ENCODE assay signal across 26 cellular contexts in genomic region chr16:66001432-66001831, GRCh38.
A peak's percentile ranks its signal among the peaks of the same experiment; 100 is the strongest.
DNase-seq lines count a peak whose midpoint lies in the region; ATAC-seq, FAIRE-seq and TF ChIP-seq lines count a peak whose summit lies in the region.
"Had no signal": no experiment of that assay in that cellular context is flagged by ENCODE, and none has a peak within 500 bp of the region (broad histone marks: within the 10 kb centered on the region; RNA-seq: fewer than 3 reads in every experiment).

No MANE protein-coding gene starts in this region.

- peak overlapping the region; percentile 15; the same call in 1 of the 3 replicates for H2BK15ac ChIP-seq in IMR-90 (ENCODE audit: low read depth, low read length)

- 0 out of 2 replicates have a peak overlapping the region, but pooled peaks have one; percentile 54 for H2AK5ac ChIP-seq in IMR-90 (ENCODE audit: low read depth, low read length)

- no peaks in the 10 kb centered on the region for H3K79me1 ChIP-seq in IMR-90 (ENCODE audit: low read depth in 1 of 2, low read length in 2 of 2)

- H3K27ac Mint-ChIP-seq in MCF 10A (ENCODE audit: low read depth, unreplicated experiment): no peak overlapping the region
- H3K27ac Mint-ChIP-seq: CD4-positive, alpha-beta T cell; CD8-positive, alpha-beta memory T cell had no signal

- no peaks in the 10 kb centered on the region for H3K36me3 ChIP-seq in IMR-90 (ENCODE audit: control insufficient read depth, insufficient read depth, low read length)
- H3K36me3 ChIP-seq in bronchial epithelial cell (ENCODE audit: control insufficient read depth, insufficient read depth, low read length): no peaks in the 10 kb centered on the region
- H3K36me3 ChIP-seq: BE2C; BLaER1 treated with 17β-estradiol and CSF1 and Interleukin-3, amounts not matched to agents 10 nM and 100 nM had no signal

- no peaks in the 10 kb centered on the region for H3K9me3 ChIP-seq in IMR-90 (ENCODE audit: control insufficient read depth, insufficient read depth, low read length)
- H3K9me3 ChIP-seq: A549, BE2C had no signal

- peak overlapping the region; percentile 71 for H2AFZ ChIP-seq in IMR-90 (replicated peaks; ENCODE audit: low read length, poor library complexity)
- H2AFZ ChIP-seq: GM23248 had no signal

- CTCF ChIA-PET in IMR-90 (lab: Yijun Ruan, JAX) (interaction anchor here (1.1 kb wide), 1 partner anchor 20 kb away, joined by 3 read pairs; no protein-coding TSS in a partner anchor), MCF 10A (lab: Yijun Ruan, JAX) (interaction anchor here (0.6 kb wide), 1 partner anchor 521 kb away, joined by 3 read pairs; no protein-coding TSS in a partner anchor)

- H3K4me1 Mint-ChIP-seq in MCF 10A (ENCODE audit: insufficient read depth, unreplicated experiment): no peaks in the 10 kb centered on the region
- H3K4me1 Mint-ChIP-seq: CD14-positive monocyte; CD8-positive, alpha-beta memory T cell had no signal

- POLR2A ChIA-PET in IMR-90 (lab: Charles Lee; ENCODE audit: unreplicated experiment) (no interaction called here), MCF 10A (lab: Yijun Ruan, JAX) (interaction anchor here (0.5 kb wide), 1 partner anchor 751 kb away, joined by 3 read pairs; no protein-coding TSS in a partner anchor)

- H2BK5ac ChIP-seq in IMR-90 (ENCODE audit: low read depth, low read length, poor library complexity, severe bottlenecking): no peak overlapping the region

- TF ChIP-seq CTCF in IMR-90 (conservative IDR thresholded peaks at IDR 0.05; ENCODE audit: low read depth, low read length): no peak
- TF ChIP-seq CTCF in bronchial epithelial cell (IDR thresholded peaks at IDR 0.05; ENCODE audit: insufficient read depth, low read length, severe bottlenecking): no peak
- TF ChIP-seq CTCF in MCF 10A (IDR thresholded peaks at IDR 0.05; ENCODE audit: unreplicated experiment): no peak

- no peaks in the 10 kb centered on the region for H3K27me3 Mint-ChIP-seq in MCF 10A (ENCODE audit: insufficient read depth, unreplicated experiment)

- intact Hi-C loops in IMR-90 (cut with micrococcal nuclease) (no loop called here), MCF 10A (cut with micrococcal nuclease) (no loop called here)

- H2BK20ac ChIP-seq in IMR-90 (ENCODE audit: low read depth, low read length): 0 out of 2 replicates have a peak overlapping the region, but pooled peaks have one; percentile 1

- H3K9me1 ChIP-seq in IMR-90 (ENCODE audit: insufficient read depth, low read length): peaks cover 18% of the 10 kb centered on the region

- no peak overlapping the region for H3K4me3 Mint-ChIP-seq in MCF 10A (ENCODE audit: unreplicated experiment)
- H3K4me3 Mint-ChIP-seq: CD14-positive monocyte; CD4-positive, alpha-beta T cell; CD8-positive, alpha-beta memory T cell had no signal

- TF ChIP-seq POLR2A in IMR-90 (IDR thresholded peaks at IDR 0.05; ENCODE audit: low read depth, low read length): no peak

- no peak overlapping the region for H3K23ac ChIP-seq in IMR-90 (ENCODE audit: low read depth, low read length)

- no TSS peak for BruUV-seq in IMR-90 (replicated peaks; lab: Mats Ljungman, UMichigan)
- no TSS peak for BruUV-seq in MCF 10A (replicated peaks; lab: Mats Ljungman, UMichigan)

- H3K18ac ChIP-seq in IMR-90 (ENCODE audit: low read depth, low read length): peak overlapping the region; percentile 50; the same call in 1 of the 2 replicates

- 0% methylated on average over 1 of the region's 4 CpGs; no CpG with 5 or more reads in 1 of the 2 experiments for WGBS in IMR-90 (ENCODE audit: extremely low coverage in 2 of 2, insufficient read length in 1 of 2), 2 experiments

- no peak overlapping the region; the same call in 1 of the 2 replicates for H4K5ac ChIP-seq in IMR-90 (ENCODE audit: low read depth, low read length)

- dilution Hi-C loops in IMR-90 (cut with HindIII; ENCODE audit: low sequenced_read_pairs, unreplicated experiment): no loop called here

- peak overlapping the region; percentile 35; the same call in 1 of the 2 replicates for H2BK120ac ChIP-seq in IMR-90 (ENCODE audit: low read depth, low read length)

- H3K9me3 Mint-ChIP-seq in MCF 10A (ENCODE audit: unreplicated experiment): peaks cover 32% of the 10 kb centered on the region
- H3K9me3 Mint-ChIP-seq: CD4-positive, alpha-beta T cell had no signal

- peak overlapping the region; percentile 62 for H3K4me2 ChIP-seq in IMR-90 (ENCODE audit: low read depth, low read length)
- H3K4me2 ChIP-seq: A549; BLaER1 treated with 17β-estradiol and CSF1 and Interleukin-3, amounts not matched to agents 10 nM and 100 nM had no signal

- H3K56ac ChIP-seq in IMR-90 (ENCODE audit: extremely low read depth, insufficient read depth, low read length): no peak overlapping the region

- H4K91ac ChIP-seq in IMR-90 (ENCODE audit: insufficient read depth, low read depth, low read length): no peak overlapping the region

- H3K4ac ChIP-seq in IMR-90 (ENCODE audit: low read depth, low read length): no peak overlapping the region

- no peak overlapping the region for H3K4me3 ChIP-seq in IMR-90 (ENCODE audit: insufficient read depth, low read depth, low read length)
- H3K4me3 ChIP-seq in bronchial epithelial cell (ENCODE audit: low read depth, low read length): no peak overlapping the region
- H3K4me3 ChIP-seq: A549; BLaER1 treated with 17β-estradiol and CSF1 and Interleukin-3, amounts not matched to agents 10 nM and 100 nM; GM23248 had no signal

- H3K27me3 ChIP-seq in IMR-90 (ENCODE audit: control insufficient read depth, insufficient read depth, low read length): peaks cover 4% of the 10 kb centered on the region; the same call in 1 of the 2 replicates
- H3K27me3 ChIP-seq in bronchial epithelial cell (ENCODE audit: control insufficient read depth, insufficient read depth, low read length): peaks cover 1% of the 10 kb centered on the region
- H3K27me3 ChIP-seq: BE2C; BLaER1 treated with 17β-estradiol and CSF1 and Interleukin-3, amounts not matched to agents 10 nM and 100 nM had no signal

- DNase-seq in ELR (ENCODE audit: low read depth) (peak; percentile 9), IMR-90 (peak; percentile 65), bronchial epithelial cell (ENCODE audit: low read depth) (peak; percentile 5), iris pigment epithelial cell (ENCODE audit: low read depth) (peak; percentile 35), medulla oblongata (ENCODE audit: extremely low spot score) (no peak), NCI-H2107 treated with DMSO at 0.1 percent for 48 hours (lab: John Stamatoyannopoulos, UW; ENCODE audit: unreplicated experiment) (no peak), MCF 10A (ENCODE audit: unreplicated experiment) (no peak)
- DNase-seq: 8988T; ACHN; AML-193; BE2C; CD4-positive, alpha-beta T cell; CD8-positive, alpha-beta memory T cell; DMS 273 treated with DMSO at 0.1 percent for 48 hours; DMS79; GM23248; H7 had no signal

- H3K27ac ChIP-seq in IMR-90 (ENCODE audit: insufficient read depth, low read length): no peak overlapping the region
- H3K27ac ChIP-seq: A549; BLaER1 treated with 17β-estradiol and CSF1 and Interleukin-3, amounts not matched to agents 10 nM and 100 nM; GM23248 had no signal

- ATAC-seq in IMR-90 (ENCODE audit: low read depth) (peak; percentile 18), HG02970 (IDR thresholded peaks at IDR 0.05; ENCODE audit: low FRiP score, unreplicated experiment) (no peak)
- ATAC-seq: A549, HCT116 had no signal

- peak overlapping the region; percentile 62 for H2AK9ac ChIP-seq in IMR-90 (replicated peaks; ENCODE audit: low read depth, low read length, poor library complexity)

- no peak overlapping the region for H3K9ac ChIP-seq in IMR-90 (ENCODE audit: low read depth, low read length)
- H3K9ac ChIP-seq: BLaER1 treated with 17β-estradiol and CSF1 and Interleukin-3, amounts not matched to agents 10 nM and 100 nM; GM23248 had no signal

- H4K8ac ChIP-seq in IMR-90 (ENCODE audit: low read depth in 2 of 2, low read length in 2 of 2): no peak overlapping the region; a peak in 1 of 4 replicates

- no peaks in the 10 kb centered on the region for H4K20me1 ChIP-seq in IMR-90 (ENCODE audit: insufficient read depth, low read length)
- H4K20me1 ChIP-seq: BLaER1 treated with 17β-estradiol and CSF1 and Interleukin-3, amounts not matched to agents 10 nM and 100 nM had no signal

- no peak overlapping the region; the same call in 1 of the 2 replicates for H3K14ac ChIP-seq in IMR-90 (replicated peaks; ENCODE audit: low read depth, low read length)

- no peak for TF ChIP-seq RAD21 in IMR-90 (IDR thresholded peaks at IDR 0.05; ENCODE audit: low read length)

- in situ Hi-C loops in IMR-90 (cut with MboI; ENCODE audit: low sequenced_read_pairs): no loop called here

- no peak for FAIRE-seq in bronchial epithelial cell (lab: Jason Lieb, UNC)
- FAIRE-seq: A549, D721Med, G401.6, GM12892, H1 had no signal

- no peaks in the 10 kb centered on the region for H3K36me3 Mint-ChIP-seq in MCF 10A (ENCODE audit: insufficient read depth, unreplicated experiment)
- H3K36me3 Mint-ChIP-seq: CD14-positive monocyte; CD8-positive, alpha-beta memory T cell had no signal

- peaks cover 19% of the 10 kb centered on the region for H3K4me1 ChIP-seq in IMR-90 (ENCODE audit: control insufficient read depth, insufficient read depth, low read length)
- H3K4me1 ChIP-seq: A549, BE2C had no signal

TF ChIP-seq in IMR-90, 13 proteins besides CTCF, POLR2A, EP300 and RAD21 (continues in another document):
- TF ChIP-seq MXI1 (IDR thresholded peaks at IDR 0.05; ENCODE audit: borderline replicate concordance, low read depth, low read length) (0 out of 2 replicates have a peak, but pooled peaks have one; percentile 19), USF2 (IDR thresholded peaks at IDR 0.05; ENCODE audit: low read depth, low read length) (no peak), NFE2L2 (IDR thresholded peaks at IDR 0.05; ENCODE audit: low read depth, low read length) (no peak), ELK1 (IDR thresholded peaks at IDR 0.05; ENCODE audit: borderline replicate concordance, low read depth, low read length) (no peak), CEBPB (IDR thresholded peaks at IDR 0.05; ENCODE audit: low read depth, low read length) (no peak), SMC3 (IDR thresholded peaks at IDR 0.05; ENCODE audit: low read depth, low read length) (no peak)

Comparison
In these comparisons a context has a peak if more than half of its experiments do, and no peak if none do; other contexts are left out.
1. DNase-seq: peak in ELR (single experiment), IMR-90 (single experiment), bronchial epithelial cell (single experiment) and iris pigment epithelial cell (single experiment); none in medulla oblongata (single experiment), NCI-H2107 treated with DMSO at 0.1 percent for 48 hours (single experiment) and MCF 10A (single experiment).